In the genomic region with DNA sequence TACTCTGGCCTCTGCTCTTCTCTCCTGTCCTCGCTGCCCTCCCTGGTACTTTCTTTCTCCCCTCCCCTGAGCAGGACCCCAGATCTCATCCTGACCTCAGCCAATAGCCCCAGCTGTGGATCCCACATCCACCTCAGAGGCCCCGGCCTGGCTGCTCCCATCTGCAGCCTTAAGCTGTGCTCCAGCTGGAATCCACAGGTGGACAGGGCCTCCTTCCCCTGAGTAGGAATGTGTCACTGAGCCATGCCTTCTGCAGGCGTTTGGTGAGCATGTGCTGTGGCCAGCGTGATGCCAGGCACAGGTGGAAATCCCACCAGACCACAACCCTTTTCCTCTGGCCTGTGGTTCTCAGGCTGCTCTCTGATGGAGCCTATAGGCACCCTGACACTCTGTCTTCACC, we compare ENCODE assay signal across 20 cellular contexts.
"Had no signal": no experiment of that assay in that cellular context is flagged by ENCODE, and none has a peak within 500 bp of the region (broad histone marks: within the 10 kb centered on the region; RNA-seq: fewer than 3 reads in every experiment).

No MANE protein-coding gene starts in this region.

- DNase-seq: Kasumi-1, MM.1S, NCI-H1092 treated with DMSO at 0.1 percent for 48 hours, NCI-H1436, NCI-H187, NCI-H2029, NCI-H2081 treated with DMSO at 0.1 percent for 48 hours, NCI-H2171, NCI-H226, NCI-H446 treated with DMSO at 0.1 percent for 48 hours, NCI-H510A treated with DMSO at 0.1 percent for 48 hours, NCI-H526, Right ventricle myocardium superior, RPMI8226, SIG-M5 had no signal

- H3K9me3 Mint-ChIP-seq: IgD-negative memory B cell had no signal

- H3K27ac ChIP-seq: KMS-11, SJSA1, SK-N-MC had no signal

- H3K9me3 ChIP-seq: SJSA1 had no signal

- ATAC-seq: K562 had no signal

- H3K27me3 Mint-ChIP-seq: IgD-negative memory B cell had no signal

- H3K4me3 ChIP-seq: K562, SJSA1, SK-N-MC had no signal

- H3K4me2 ChIP-seq: KMS-11 had no signal

- H3K36me3 ChIP-seq: SJSA1 had no signal

- H3K4me1 ChIP-seq: SJSA1 had no signal

- H3K27ac Mint-ChIP-seq: IgD-negative memory B cell had no signal

- H3K36me3 Mint-ChIP-seq: IgD-negative memory B cell had no signal

- H3K9ac ChIP-seq: KMS-11 had no signal

- H3K4me3 Mint-ChIP-seq: IgD-negative memory B cell had no signal
